ENCODE assay signal across 8 cellular contexts in genomic region chr3:49930241-49930690, GRCh38. TPM values are rescaled to one million over a fixed set of nuclear protein-coding genes. Genes with fewer than 3 reads are reported as not detected.
A peak's percentile ranks its signal among the peaks of the same experiment; 100 is the strongest.
DNase-seq lines count a peak whose midpoint lies in the region; ATAC-seq and TF ChIP-seq lines count a peak whose summit lies in the region.

No MANE protein-coding gene starts in this region.

- no peak for TF ChIP-seq POLR2A in gastrocnemius medialis (IDR thresholded peaks at IDR 0.05)

- no peaks in the 10 kb centered on the region for H4K20me1 ChIP-seq in GM23248 (ENCODE audit: insufficient read depth)

- no peaks in the 10 kb centered on the region for H3K9me3 ChIP-seq in GM23248 (ENCODE audit: low read depth)
- no peaks in the 10 kb centered on the region for H3K9me3 ChIP-seq in heart right ventricle
- H3K9me3 ChIP-seq in gastrocnemius medialis: no peaks in the 10 kb centered on the region

- H3K36me3 Mint-ChIP-seq in WTC11: no peaks in the 10 kb centered on the region

- TF ChIP-seq CTCF in WTC11 (IDR thresholded peaks at IDR 0.05): no peak
- TF ChIP-seq CTCF in heart right ventricle (IDR thresholded peaks at IDR 0.05): no peak
- no peak for TF ChIP-seq CTCF in gastrocnemius medialis (IDR thresholded peaks at IDR 0.05 in 4 of 5, conservative IDR thresholded peaks at IDR 0.05 in 1 of 5)

- peak; percentile 69 for DNase-seq in GM23248
- no peak for DNase-seq in WTC11 (ENCODE audit: low spot score)
- no peak for DNase-seq in heart right ventricle
- DNase-seq in gastrocnemius medialis: no peak
- no peak for DNase-seq in NCI-H1436 (lab: John Stamatoyannopoulos, UW)
- DNase-seq in glomerular visceral epithelial cell (ENCODE audit: extremely low spot score): no peak

- 0 out of 2 replicates have a peak, but pooled peaks cover 8% of the 10 kb centered on the region for H3F3A ChIP-seq in GM23248 (ENCODE audit: insufficient read depth)

- H3K4me3 Mint-ChIP-seq in WTC11: peak overlapping the region; percentile 90

- H3K27ac Mint-ChIP-seq in WTC11: peak overlapping the region; percentile 98

- no peaks in the 10 kb centered on the region for H3K27me3 Mint-ChIP-seq in WTC11 (ENCODE audit: low read depth)

- ATAC-seq in WTC11 (no peak), heart right ventricle (peak in 3 of 8 donors; percentile 0 to 12 (median 2)), gastrocnemius medialis (no peak), GM19452 (IDR thresholded peaks at IDR 0.05; ENCODE audit: unreplicated experiment) (no peak), GM19455 (IDR thresholded peaks at IDR 0.05; ENCODE audit: unreplicated experiment) (no peak)

- peaks cover 11% of the 10 kb centered on the region for H3K4me1 ChIP-seq in GM23248 (ENCODE audit: insufficient read depth)
- peaks cover 0 to 35% (median 21%) of the 10 kb centered on the region in 9 donors for H3K4me1 ChIP-seq in heart right ventricle
- peaks cover 18 to 24% of the 10 kb centered on the region in 2 donors for H3K4me1 ChIP-seq in gastrocnemius medialis

- no peaks in the 10 kb centered on the region for H3K27me3 ChIP-seq in GM23248 (replicated peaks; ENCODE audit: insufficient read depth)
- H3K27me3 ChIP-seq in heart right ventricle: no peaks in the 10 kb centered on the region
- H3K27me3 ChIP-seq in gastrocnemius medialis: no peaks in the 10 kb centered on the region

- peak overlapping the region; percentile 92 for H2AFZ ChIP-seq in GM23248

- H3K27ac ChIP-seq in GM23248 (peak overlapping the region; percentile 86), heart right ventricle (peak overlapping the region; percentile 76 to 95 (median 90)), gastrocnemius medialis (peak overlapping the region; percentile 86 to 98 (median 93))

- no peaks in the 10 kb centered on the region for H3K36me3 ChIP-seq in GM23248 (ENCODE audit: low read depth)
- H3K36me3 ChIP-seq in heart right ventricle: no peaks in the 10 kb centered on the region
- no peaks in the 10 kb centered on the region for H3K36me3 ChIP-seq in gastrocnemius medialis

- no peaks in the 10 kb centered on the region for H3K9me3 Mint-ChIP-seq in WTC11

- peak overlapping the region; percentile 80 for H3K9ac ChIP-seq in GM23248

- WGBS in GM23248 (ENCODE audit: low coverage in 1 of 2, low lambda C conversion rate in 2 of 2, missing lambda C conversion rate in 2 of 2), 2 experiments: 15 to 19% methylated on average over 15 of the region's 15 CpGs
- 40 to 45% methylated on average over 15 of the region's 15 CpGs for WGBS in heart right ventricle, 2 donors

- H3K4me1 Mint-ChIP-seq in WTC11: peaks cover 25% of the 10 kb centered on the region

- peaks cover 37% of the 10 kb centered on the region; the same call in 1 of the 2 replicates for H3K79me2 ChIP-seq in GM23248 (ENCODE audit: insufficient read depth)

- POLR2A ChIA-PET in WTC11 (lab: Charles Lee): interaction anchor here (0.6 to 2.6 kb wide), 8 partner anchors 10 to 258 kb away, joined by 3 to 31 read pairs (median 5); partner anchors contain the start of gene RBM6

- intact Hi-C loops in heart right ventricle (cut with DNase I) (no loop called here), gastrocnemius medialis (cut with DNase I; ENCODE audit: low total_unique reads) (loop anchor here (5.0 kb wide), 1 partner anchor 143 kb away; the partner anchor contains the start of gene IP6K1)

- H3K4me2 ChIP-seq in GM23248 (ENCODE audit: unreplicated experiment): peak overlapping the region; percentile 87

- CTCF ChIA-PET in WTC11 (lab: Charles Lee): interaction anchor here (0.9 to 3.3 kb wide), 33 partner anchors 10 to 460 kb away, joined by 3 to 88 read pairs (median 5); partner anchors contain the start of genes DAG1, INKA1, MST1R and RBM6

- H3K4me3 ChIP-seq in GM23248 (peak overlapping the region; percentile 84), heart right ventricle (peak overlapping the region in 9 of 10 donors; percentile 62 to 96 (median 79)), gastrocnemius medialis (peak overlapping the region; percentile 60 to 98 (median 80))

- in situ Hi-C loops in GM23248 (cut with MboI): no loop called here
- in situ Hi-C loops in gastrocnemius medialis (cut with MboI; ENCODE audit: low sequenced_read_pairs in 4 of 4): loop anchor here in 1 of 4 donors (25.0 kb wide), 1 partner anchor 357 kb away; the partner anchor contains the start of genes HYAL3, IFRD2, LSMEM2 and NAA80

- H3K9me2 ChIP-seq in GM23248 (ENCODE audit: insufficient read depth): no peaks in the 10 kb centered on the region

TF ChIP-seq in WTC11, 78 proteins besides CTCF, POLR2A, EP300 and RAD21:
- no peak for TF ChIP-seq NR3C1 (CRISPR knock-in tag; conservative IDR thresholded peaks at IDR 0.05; ENCODE audit: low read depth)
- no peak for TF ChIP-seq GABPB1 (CRISPR knock-in tag; IDR thresholded peaks at IDR 0.05)
- TF ChIP-seq, protein P1, sequence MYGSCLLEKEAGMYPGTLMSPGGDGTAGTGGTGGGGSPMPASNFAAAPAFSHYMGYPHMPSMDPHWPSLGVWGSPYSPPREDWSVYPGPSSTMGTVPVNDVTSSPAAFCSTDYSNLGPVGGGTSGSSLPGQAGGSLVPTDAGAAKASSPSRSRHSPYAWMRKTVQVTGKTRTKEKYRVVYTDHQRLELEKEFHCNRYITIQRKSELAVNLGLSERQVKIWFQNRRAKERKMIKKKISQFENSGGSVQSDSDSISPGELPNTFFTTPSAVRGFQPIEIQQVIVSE (CRISPR knock-in tag; IDR thresholded peaks at IDR 0.05; ENCODE audit: borderline replicate concordance): no peak
- no peak for TF ChIP-seq HMGXB4 (CRISPR knock-in tag; IDR thresholded peaks at IDR 0.05)

RNA-seq across cellular contexts. Expression of gene MON1A, which starts 0.7 kb away (rescaled TPM):
- total RNA-seq in GM23248 (2014; rRNA removed; shearing (Covaris generic)): 15.0 and 16.7 TPM in 2 replicates
- polyA plus RNA-seq in GM23248 (2016; fragmentation: Nextera tagmentation; extraction: Ambion mirVana): 12.6 and 13.6 TPM in 2 replicates
- total RNA-seq in WTC11 (2021): 6.6 to 8.6 TPM (median 7.0 TPM) in 3 replicates
- 1 to 10 TPM; 5.3 to 8.2 (median 6.7) TPM for total RNA-seq in heart right ventricle
- 10 to 100 TPM in 1 of 2 donors, 1 to 10 TPM in 1; 6.5 to 10.6 TPM for polyA plus RNA-seq in heart right ventricle
- 10 to 100 TPM; 13.9 to 41.9 (median 23.9) TPM for total RNA-seq in gastrocnemius medialis

RNA-seq across cellular contexts. Expression of gene RBM6, which starts 9.7 kb away (rescaled TPM):
- total RNA-seq in GM23248 (2014; rRNA removed; shearing (Covaris generic)): 29.8 and 31.8 TPM in 2 replicates
- polyA plus RNA-seq in GM23248 (2016; fragmentation: Nextera tagmentation; extraction: Ambion mirVana): 42.9 and 53.7 TPM in 2 replicates
- 115 to 122 TPM (median 118 TPM) in 3 replicates for total RNA-seq in WTC11 (2021)
- total RNA-seq in heart right ventricle: 10 to 100 TPM; 29.8 to 57.6 (median 37.6) TPM
- polyA plus RNA-seq in heart right ventricle: 100 to 1,000 TPM in 1 of 2 donors, 10 to 100 TPM in 1; 26.0 to 208 TPM
- total RNA-seq in gastrocnemius medialis: 10 to 100 TPM; 27.2 to 55.6 (median 30.6) TPM

RNA-seq across cellular contexts. Expression of gene MST1R, which starts 26.6 kb away (rescaled TPM):
- 0.32 TPM in 1 of 2 replicates, not detected in the other for total RNA-seq in GM23248 (2014; rRNA removed; shearing (Covaris generic))
- polyA plus RNA-seq in GM23248 (2016; fragmentation: Nextera tagmentation; extraction: Ambion mirVana): 0.35 TPM in 1 of 2 replicates, not detected in the other
- total RNA-seq in WTC11 (2021): 5.1 to 6.2 TPM (median 5.6 TPM) in 3 replicates
- total RNA-seq in heart right ventricle: 1 to 10 TPM in 8 of 10 donors, under 1 TPM in 2; 0.53 to 4.4 (median 1.6) TPM
- 1 to 10 TPM; 1.7 to 7.1 TPM for polyA plus RNA-seq in heart right ventricle
- total RNA-seq in gastrocnemius medialis: under 1 TPM in 3 of 4 donors, not detected in 1; 0.40 to 0.81 (median 0.51) TPM
